Comparison of ENCODE assay signal across 8 cellular contexts in genomic region chr14:75906680-75907280, GRCh38.
DNase-seq lines count a peak whose midpoint lies in the region; ATAC-seq and TF ChIP-seq lines count a peak whose summit lies in the region.

No MANE protein-coding gene starts in this region.

- POLR2A ChIA-PET in activated B cell treated with CpG ODN at 0.5 μM for 24 hours (lab: Charles Lee), result interaction anchor here (0.6 to 2.9 kb wide), 4 partner anchors 22 to 79 kb away, joined by 3 to 25 read pairs (median 6); partner anchors contain the start of genes IFT43 and TGFB3

- H3K4me3 ChIP-seq in cardiac fibroblast (replicated peaks in 1 of 2; ENCODE audit: low read depth in 2 of 2, low read length in 2 of 2), result no peak overlapping the region

- DNase-seq in NCI-H1417 treated with DMSO at 0.1 percent for 48 hours (lab: John Stamatoyannopoulos, UW) (peak; percentile 33), activated B cell treated with CpG ODN at 0.5 μM for 24 hours (no peak), cardiac fibroblast (ENCODE audit: low read depth in 2 of 2) (peak; percentile 78 to 81), kidney glomerular epithelial cell (lab: John Stamatoyannopoulos, UW) (peak; percentile 59)
- DNase-seq in stimulated activated CD4-positive, alpha-beta T cell treated with anti-CD3 and anti-CD28 coated beads, Interleukin-4, amount 100 ng/mL, for 48 hours (ENCODE audit: low read depth in 2 of 2), result peak; percentile 58 to 66

- CTCF ChIA-PET in activated B cell treated with CpG ODN at 0.5 μM for 24 hours (lab: Charles Lee), result interaction anchor here (0.6 to 9.8 kb wide), 24 partner anchors 9 to 741 kb away, joined by 3 to 363 read pairs (median 5); partner anchors contain the start of genes FLVCR2, IFT43 and TGFB3

- H3K36me3 Mint-ChIP-seq in activated B cell treated with CpG ODN at 0.5 μM for 24 hours (ENCODE audit: low read depth), result no peaks in the 10 kb centered on the region

- intact Hi-C loops in activated B cell treated with CpG ODN at 0.5 μM for 24 hours (cut with micrococcal nuclease), result loop anchor here (1.0 to 5.0 kb wide), 3 partner anchors 76 to 446 kb away; no protein-coding TSS in a partner anchor

- TF ChIP-seq CTCF in GM12873 (IDR thresholded peaks at IDR 0.05; ENCODE audit: insufficient read depth, low read depth, low read length, missing control alignments) (peak; percentile 75), activated B cell treated with CpG ODN at 0.5 μM for 24 hours (IDR thresholded peaks at IDR 0.05) (peak; percentile 29), cardiac fibroblast (IDR thresholded peaks at IDR 0.05; ENCODE audit: low read depth, low read length) (peak; percentile 81)

- no peak overlapping the region for H3K4me3 Mint-ChIP-seq in activated B cell treated with CpG ODN at 0.5 μM for 24 hours

- H3K27me3 Mint-ChIP-seq in activated B cell treated with CpG ODN at 0.5 μM for 24 hours, result no peaks in the 10 kb centered on the region

- H3K9me3 Mint-ChIP-seq in activated B cell treated with CpG ODN at 0.5 μM for 24 hours, result no peaks in the 10 kb centered on the region

- ATAC-seq in activated B cell treated with CpG ODN at 0.5 μM for 24 hours (ENCODE audit: low read depth) (no peak), HG03159 (IDR thresholded peaks at IDR 0.05; ENCODE audit: unreplicated experiment) (no peak), HG03139 (IDR thresholded peaks at IDR 0.05; ENCODE audit: unreplicated experiment) (no peak)

- no peaks in the 10 kb centered on the region for H3K4me1 Mint-ChIP-seq in activated B cell treated with CpG ODN at 0.5 μM for 24 hours

- H3K27ac Mint-ChIP-seq in activated B cell treated with CpG ODN at 0.5 μM for 24 hours, result no peak overlapping the region

Comparison
In these comparisons a context has a peak if more than half of its experiments do, and no peak if none do; other contexts are left out.
1. CTCF ChIP-seq: peak in every context shown above with its lines; median percentile 81 in cardiac fibroblast; 75 in GM12873; 29 in activated B cell treated with CpG ODN at 0.5 μM for 24 hours.